7 cellular contexts compared by ENCODE assay signal in the genomic region with DNA sequence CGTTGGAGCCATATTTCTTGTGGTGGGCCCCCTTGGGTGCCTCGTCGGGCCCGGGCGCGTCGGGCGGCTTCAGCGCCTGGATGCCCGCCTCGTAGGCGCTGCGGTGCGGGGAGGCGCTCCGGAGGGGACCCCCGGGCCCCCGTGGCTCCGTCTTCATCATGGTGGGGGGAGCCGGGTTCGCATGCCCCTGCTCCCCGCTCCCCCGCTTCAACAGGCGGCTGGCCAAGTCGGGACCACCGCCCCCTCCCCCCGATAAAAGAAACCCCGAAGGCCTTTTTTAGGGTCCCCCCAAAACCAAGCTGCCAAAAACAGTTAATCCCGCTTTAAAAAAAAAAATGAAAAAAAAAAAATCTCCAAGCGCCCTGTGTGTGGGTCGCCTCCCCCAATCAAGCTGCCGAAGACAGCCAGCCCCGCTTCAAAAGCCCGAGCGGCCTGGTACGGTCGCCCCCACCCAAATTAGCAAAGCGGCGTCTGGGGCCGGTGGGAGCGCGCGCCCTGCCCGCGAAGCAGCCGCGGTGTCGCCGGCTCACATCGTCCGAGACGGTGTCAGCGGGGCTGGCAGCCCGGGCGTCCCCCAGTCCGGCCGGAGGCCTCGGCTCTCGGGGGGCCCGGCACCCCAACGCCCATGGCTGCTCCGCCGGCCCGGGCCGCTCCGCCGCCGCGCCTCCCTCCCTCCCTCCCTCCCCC. TPM values are rescaled to one million over a fixed set of nuclear protein-coding genes. Genes with fewer than 3 reads are reported as not detected.
DNase-seq lines count a peak whose midpoint lies in the region; ATAC-seq and TF ChIP-seq lines count a peak whose summit lies in the region.

PPP1R9B (minus strand) TSS at position 324 of the 687 bp plus-strand sequence; CDS start at position 160, 164 bp downstream.

- H3K36me3 Mint-ChIP-seq in activated CD8-positive, alpha-beta T cell treated with anti-CD3 and anti-CD28 coated beads for 36 hours (ENCODE audit: low read depth) = peaks cover 21% of the 10 kb centered on the region

- no peak for TF ChIP-seq POLR2A in heart left ventricle (IDR thresholded peaks at IDR 0.05)

- H3K36me3 ChIP-seq in heart left ventricle = no peaks in the 10 kb centered on the region

- CTCF ChIA-PET in activated CD8-positive, alpha-beta T cell treated with anti-CD3 and anti-CD28 coated beads for 36 hours (lab: Charles Lee) = interaction anchor here (0.9 to 9.6 kb wide), 10 partner anchors 8 to 57 kb away, joined by 3 to 102 read pairs (median 6); partner anchors contain the start of genes PDK2, SAMD14 and SGCA

- H3K27me3 Mint-ChIP-seq in activated CD8-positive, alpha-beta T cell treated with anti-CD3 and anti-CD28 coated beads for 36 hours = no peaks in the 10 kb centered on the region

- ATAC-seq in HG03159 (IDR thresholded peaks at IDR 0.05; ENCODE audit: unreplicated experiment) (peak; percentile 6), heart left ventricle (peak in 2 of 4 donors; percentile 0 to 1), HG03520 (IDR thresholded peaks at IDR 0.05; ENCODE audit: unreplicated experiment) (no peak), GM21423 (IDR thresholded peaks at IDR 0.05; ENCODE audit: unreplicated experiment) (no peak)
- peak; percentile 0 for ATAC-seq in activated CD8-positive, alpha-beta T cell treated with anti-CD3 and anti-CD28 coated beads for 36 hours

- no peaks in the 10 kb centered on the region for H3K9me3 Mint-ChIP-seq in activated CD8-positive, alpha-beta T cell treated with anti-CD3 and anti-CD28 coated beads for 36 hours

- H3K27ac Mint-ChIP-seq in activated CD8-positive, alpha-beta T cell treated with anti-CD3 and anti-CD28 coated beads for 36 hours = peak within 1 kb of the TSS; percentile 96

- intact Hi-C loops in activated CD8-positive, alpha-beta T cell treated with anti-CD3 and anti-CD28 coated beads for 36 hours (cut with micrococcal nuclease) = no loop called here
- intact Hi-C loops in heart left ventricle (cut with DNase I) = loop anchor here in 1 of 10 donors (5.0 kb wide), 1 partner anchor 53 kb away; the partner anchor contains the start of gene PDK2

- H3K4me1 Mint-ChIP-seq in activated CD8-positive, alpha-beta T cell treated with anti-CD3 and anti-CD28 coated beads for 36 hours (ENCODE audit: low read depth) = peaks cover 46% of the 10 kb centered on the region

- H3K4me1 ChIP-seq in heart left ventricle = peaks cover 16 to 86% (median 67%) of the 10 kb centered on the region in 12 donors

- no peak for DNase-seq in activated CD8-positive, alpha-beta T cell treated with anti-CD3 and anti-CD28 coated beads for 36 hours
- peak in 2 of 5 donors; percentile 28 to 30 for DNase-seq in heart left ventricle
- no peak for DNase-seq in renal cortical epithelial cell (ENCODE audit: low read depth)
- no peak for DNase-seq in NOMO-1 treated with DMSO at 0.1 percent for 48 hours (lab: John Stamatoyannopoulos, UW; ENCODE audit: unreplicated experiment)

- H3K27me3 ChIP-seq in heart left ventricle = no peaks in the 10 kb centered on the region

- H3K27ac ChIP-seq in heart left ventricle = peak within 1 kb of the TSS; percentile 83 to 99 (median 96)

- WGBS in heart left ventricle, 4 donors = 0 to 1% (median 1%) methylated on average over 27 to 69 of the region's 69 CpGs

- POLR2A ChIA-PET in activated CD8-positive, alpha-beta T cell treated with anti-CD3 and anti-CD28 coated beads for 36 hours (lab: Charles Lee) = interaction anchor here (0.6 to 7.0 kb wide), 5 partner anchors 8 to 56 kb away, joined by 4 to 64 read pairs (median 5); no protein-coding TSS in a partner anchor

- H3K4me3 Mint-ChIP-seq in activated CD8-positive, alpha-beta T cell treated with anti-CD3 and anti-CD28 coated beads for 36 hours = peak within 1 kb of the TSS; percentile 82

- H3K4me3 ChIP-seq in heart left ventricle = peak within 1 kb of the TSS; percentile 61 to 98 (median 92)

- TF ChIP-seq CTCF in activated CD8-positive, alpha-beta T cell treated with anti-CD3 and anti-CD28 coated beads for 36 hours (IDR thresholded peaks at IDR 0.05) = no peak
- no peak for TF ChIP-seq CTCF in heart left ventricle (IDR thresholded peaks at IDR 0.05)

- no peaks in the 10 kb centered on the region for H3K9me3 ChIP-seq in heart left ventricle

RNA-seq across cellular contexts. Expression of gene PPP1R9B, which starts in this region (rescaled TPM):
- 10 to 100 TPM; 52.4 to 56.4 TPM for total RNA-seq in activated CD8-positive, alpha-beta T cell treated with anti-CD3 and anti-CD28 coated beads for 36 hours
- total RNA-seq in heart left ventricle = 10 to 100 TPM; 17.0 to 55.9 (median 31.3) TPM
- 10 to 100 TPM; 30.4 to 33.4 TPM for polyA plus RNA-seq in heart left ventricle
- 15.8 and 39.9 TPM in 2 replicates for total RNA-seq in renal cortical epithelial cell

Comparison
In these comparisons a context has a peak if more than half of its experiments do, and no peak if none do; other contexts are left out.
1. ATAC-seq: peak in HG03159 (single experiment) and activated CD8-positive, alpha-beta T cell treated with anti-CD3 and anti-CD28 coated beads for 36 hours (single experiment); none in HG03520 (single experiment) and GM21423 (single experiment).